23 cellular contexts compared by ENCODE assay signal in genomic region chr12:96081596-96081995, GRCh38. TPM values are rescaled to one million over a fixed set of nuclear protein-coding genes. Genes with fewer than 3 reads are reported as not detected.
A peak's percentile ranks its signal among the peaks of the same experiment; 100 is the strongest.
DNase-seq lines count a peak whose midpoint lies in the region; ATAC-seq, FAIRE-seq and TF ChIP-seq lines count a peak whose summit lies in the region.
"Had no signal": no experiment of that assay in that cellular context is flagged by ENCODE, and none has a peak within 500 bp of the region (broad histone marks: within the 10 kb centered on the region; RNA-seq: fewer than 3 reads in every experiment).

No MANE protein-coding gene starts in this region.

- no peaks in the 10 kb centered on the region for H3K36me3 Mint-ChIP-seq in astrocyte (ENCODE audit: low read depth, unreplicated experiment)
- H3K36me3 Mint-ChIP-seq in effector memory CD8-positive, alpha-beta T cell (ENCODE audit: insufficient read depth), result no peaks in the 10 kb centered on the region
- H3K36me3 Mint-ChIP-seq in endodermal cell (ENCODE audit: low read depth), result no peaks in the 10 kb centered on the region

- H3K36me3 ChIP-seq in astrocyte (ENCODE audit: insufficient read depth, low read length), result no peaks in the 10 kb centered on the region
- H3K36me3 ChIP-seq in K562 (ENCODE audit: control insufficient read depth, insufficient read depth, low read length), result no peaks in the 10 kb centered on the region
- H3K36me3 ChIP-seq in mesendoderm (ENCODE audit: control insufficient read depth, insufficient read depth, low read length), result no peaks in the 10 kb centered on the region
- no peaks in the 10 kb centered on the region for H3K36me3 ChIP-seq in osteoblast (ENCODE audit: insufficient read depth, low read length)
- H3K36me3 ChIP-seq in endodermal cell (ENCODE audit: control insufficient read depth, insufficient read depth, low read length), result no peaks in the 10 kb centered on the region
- H3K36me3 ChIP-seq: BE2C, BLaER1 had no signal

- no peak overlapping the region for H2BK15ac ChIP-seq in mesendoderm (replicated peaks; ENCODE audit: low read depth)

- H3K9ac ChIP-seq in astrocyte (ENCODE audit: low read length) (no peak overlapping the region), K562 (ENCODE audit: insufficient read depth in 1 of 2, low read depth in 2 of 2, low read length in 2 of 2) (no peak overlapping the region), mesendoderm (ENCODE audit: low read length) (no peak overlapping the region), endodermal cell (ENCODE audit: extremely low read depth, low read length, poor library complexity, severe bottlenecking) (no peak overlapping the region)
- H3K9ac ChIP-seq: BLaER1 had no signal

- H3K27me3 ChIP-seq in astrocyte (ENCODE audit: insufficient read depth, low read length) (no peaks in the 10 kb centered on the region), K562 (ENCODE audit: control insufficient read depth in 2 of 2, insufficient read depth in 2 of 2, low read length in 2 of 2) (peaks cover 0 to 9% of the 10 kb centered on the region in 2 experiments; a peak in 1 of 5 replicates), mesendoderm (ENCODE audit: insufficient read depth, low read length, poor library complexity) (no peaks in the 10 kb centered on the region), osteoblast (ENCODE audit: insufficient read depth, low read length) (peaks cover 5% of the 10 kb centered on the region), endodermal cell (ENCODE audit: control insufficient read depth, insufficient read depth, low read length, poor library complexity, severe bottlenecking) (no peaks in the 10 kb centered on the region)
- H3K27me3 ChIP-seq: BE2C, BLaER1 had no signal

- H3K4me1 ChIP-seq in astrocyte (ENCODE audit: insufficient read depth, low read length), result peaks cover 4% of the 10 kb centered on the region
- peaks cover 0 to 6% of the 10 kb centered on the region in 2 experiments; a peak in 2 of 5 replicates for H3K4me1 ChIP-seq in K562 (replicated peaks in 1 of 2; ENCODE audit: control insufficient read depth in 2 of 2, insufficient read depth in 2 of 2, low read length in 2 of 2)
- H3K4me1 ChIP-seq in mesendoderm (ENCODE audit: control insufficient read depth, low read depth, low read length), result no peaks in the 10 kb centered on the region
- H3K4me1 ChIP-seq in osteoblast (ENCODE audit: insufficient read depth, low read length), result no peaks in the 10 kb centered on the region
- H3K4me1 ChIP-seq in endodermal cell (ENCODE audit: control insufficient read depth, insufficient read depth, low read length), result no peaks in the 10 kb centered on the region
- H3K4me1 ChIP-seq: BE2C had no signal

- no peak overlapping the region for H3K56ac ChIP-seq in mesendoderm (ENCODE audit: low read length)

- H2BK120ac ChIP-seq in mesendoderm (ENCODE audit: low read depth, low read length), result no peak overlapping the region

- H3K27ac Mint-ChIP-seq in astrocyte (ENCODE audit: unreplicated experiment) (peak overlapping the region; percentile 18), endodermal cell (no peak overlapping the region)
- no peak overlapping the region for H3K27ac Mint-ChIP-seq in effector memory CD8-positive, alpha-beta T cell
- H3K27ac Mint-ChIP-seq: CD14-positive monocyte; CD4-positive, alpha-beta memory T cell; CD8-positive, alpha-beta memory T cell had no signal

- no peak overlapping the region for H4K5ac ChIP-seq in mesendoderm (ENCODE audit: low read length)

- H3K18ac ChIP-seq in mesendoderm (ENCODE audit: low read length), result no peak overlapping the region

- no peak overlapping the region for H2BK5ac ChIP-seq in mesendoderm (ENCODE audit: low read length)

- no peaks in the 10 kb centered on the region for H3K79me2 ChIP-seq in astrocyte (ENCODE audit: insufficient read depth, low read length)
- H3K79me2 ChIP-seq in K562 (ENCODE audit: control insufficient read depth, insufficient read depth, low read length), result no peaks in the 10 kb centered on the region
- no peaks in the 10 kb centered on the region for H3K79me2 ChIP-seq in mesendoderm (ENCODE audit: control insufficient read depth, insufficient read depth, low read length)
- no peaks in the 10 kb centered on the region for H3K79me2 ChIP-seq in osteoblast (ENCODE audit: insufficient read depth, low read length)

- H3K79me1 ChIP-seq in mesendoderm (ENCODE audit: low read length), result no peaks in the 10 kb centered on the region

- no peak for TF ChIP-seq POLR2A in K562 (conservative IDR thresholded peaks at IDR 0.05)

- no peak for ATAC-seq in K562
- ATAC-seq in effector memory CD8-positive, alpha-beta T cell (replicated peaks), result no peak
- ATAC-seq: GM12878 had no signal

- H3K23ac ChIP-seq in mesendoderm (ENCODE audit: low read length), result no peak overlapping the region

- POLR2A ChIA-PET in K562 (lab: Yijun Ruan, JAX), result no interaction called here

- H3K4me1 Mint-ChIP-seq in astrocyte (ENCODE audit: low read depth, unreplicated experiment), result peaks cover 13% of the 10 kb centered on the region
- H3K4me1 Mint-ChIP-seq in effector memory CD8-positive, alpha-beta T cell (ENCODE audit: low read depth in 2 of 2), result no peaks in the 10 kb centered on the region
- peaks cover 18% of the 10 kb centered on the region for H3K4me1 Mint-ChIP-seq in endodermal cell
- H3K4me1 Mint-ChIP-seq: CD8-positive, alpha-beta memory T cell had no signal

- H3K9me3 Mint-ChIP-seq in astrocyte (ENCODE audit: unreplicated experiment) (peaks cover 11% of the 10 kb centered on the region), endodermal cell (peaks cover 8% of the 10 kb centered on the region)
- H3K9me3 Mint-ChIP-seq in effector memory CD8-positive, alpha-beta T cell, result peaks cover 0 to 5% of the 10 kb centered on the region in 2 donors

- intact Hi-C loops in K562 (cut with micrococcal nuclease), result no loop called here

- CTCF ChIA-PET in K562 (lab: Yijun Ruan, JAX; ENCODE audit: low intra/inter-chr PET ratio), result no interaction called here

- TF ChIP-seq CTCF in astrocyte (IDR thresholded peaks at IDR 0.05; ENCODE audit: insufficient read depth, low read depth, low read length), result no peak
- TF ChIP-seq CTCF in K562 (IDR thresholded peaks at IDR 0.05 in 2 of 3, conservative IDR thresholded peaks at IDR 0.05 in 1 of 3; ENCODE audit: insufficient read depth in 2 of 3, low read depth in 1 of 3, low read length in 3 of 3), result no peak
- TF ChIP-seq CTCF in osteoblast (IDR thresholded peaks at IDR 0.05; ENCODE audit: extremely low read depth, low read depth, low read length), result no peak
- no peak for TF ChIP-seq CTCF in endodermal cell (conservative IDR thresholded peaks at IDR 0.05)

- H3K4ac ChIP-seq in mesendoderm (ENCODE audit: low read depth, low read length), result no peak overlapping the region

- in situ Hi-C loops in K562 (cut with MboI), result no loop called here
- in situ Hi-C loops in G401 (cut with HindIII; ENCODE audit: low sequenced_read_pairs), result no loop called here

- H3K4me3 Mint-ChIP-seq in astrocyte (ENCODE audit: unreplicated experiment), result no peak overlapping the region
- no peak overlapping the region for H3K4me3 Mint-ChIP-seq in effector memory CD8-positive, alpha-beta T cell
- no peak overlapping the region for H3K4me3 Mint-ChIP-seq in endodermal cell
- H3K4me3 Mint-ChIP-seq: CD14-positive monocyte; CD4-positive, alpha-beta memory T cell; CD4-positive, CD25-positive, alpha-beta regulatory T cell; CD8-positive, alpha-beta memory T cell had no signal

- H3K9me3 ChIP-seq in astrocyte (ENCODE audit: insufficient read depth, low read depth, low read length) (no peaks in the 10 kb centered on the region), K562 (replicated peaks; ENCODE audit: control insufficient read depth, insufficient read depth, low read depth, low read length) (no peaks in the 10 kb centered on the region), osteoblast (ENCODE audit: low read depth, low read length) (no peaks in the 10 kb centered on the region), endodermal cell (ENCODE audit: control insufficient read depth, low read length) (no peaks in the 10 kb centered on the region)
- H3K9me3 ChIP-seq: BE2C had no signal

- no peak overlapping the region for H2AK5ac ChIP-seq in mesendoderm (ENCODE audit: low read length)

- no peak overlapping the region for H3K27ac ChIP-seq in astrocyte (ENCODE audit: low read depth, low read length)
- H3K27ac ChIP-seq in K562 (ENCODE audit: extremely low read depth, low read depth, low read length), result no peak overlapping the region
- no peak overlapping the region for H3K27ac ChIP-seq in mesendoderm (ENCODE audit: low read depth, low read length)
- H3K27ac ChIP-seq in osteoblast (ENCODE audit: low read depth, low read length), result no peak overlapping the region
- H3K27ac ChIP-seq in endodermal cell (ENCODE audit: low read depth, low read length), result no peak overlapping the region
- H3K27ac ChIP-seq: BLaER1 had no signal

- no peaks in the 10 kb centered on the region for H3K27me3 Mint-ChIP-seq in astrocyte (ENCODE audit: low read depth, unreplicated experiment)
- H3K27me3 Mint-ChIP-seq in effector memory CD8-positive, alpha-beta T cell, result peaks cover 0 to 15% of the 10 kb centered on the region in 2 donors
- no peaks in the 10 kb centered on the region for H3K27me3 Mint-ChIP-seq in endodermal cell (ENCODE audit: insufficient read depth)
- H3K27me3 Mint-ChIP-seq: CD4-positive, alpha-beta memory T cell had no signal

- no peak overlapping the region for H3K4me2 ChIP-seq in astrocyte (ENCODE audit: low read length)
- H3K4me2 ChIP-seq in K562 (ENCODE audit: insufficient read depth, low read length), result no peak overlapping the region
- H3K4me2 ChIP-seq in mesendoderm (ENCODE audit: low read length), result no peak overlapping the region
- no peak overlapping the region for H3K4me2 ChIP-seq in osteoblast (ENCODE audit: insufficient read depth, low read length)
- H3K4me2 ChIP-seq: BLaER1 had no signal

- no peaks in the 10 kb centered on the region for H4K20me1 ChIP-seq in astrocyte (ENCODE audit: insufficient read depth, low read length)
- no peaks in the 10 kb centered on the region for H4K20me1 ChIP-seq in K562 (replicated peaks; ENCODE audit: control insufficient read depth, insufficient read depth, low read length)
- no peaks in the 10 kb centered on the region for H4K20me1 ChIP-seq in osteoblast (ENCODE audit: insufficient read depth, low read length)
- H4K20me1 ChIP-seq: BLaER1 had no signal

- BruUV-seq in K562 (replicated peaks; lab: Mats Ljungman, UMichigan), result no TSS peak

- no peaks in the 10 kb centered on the region for H3K9me1 ChIP-seq in K562 (ENCODE audit: control insufficient read depth, insufficient read depth, low read length)

- no peak for TF ChIP-seq RAD21 in K562 (CRISPR knock-in tag; conservative IDR thresholded peaks at IDR 0.05 in 1 of 2, IDR thresholded peaks at IDR 0.05 in 1 of 2)

- no peak for DNase-seq in astrocyte (ENCODE audit: low read depth)
- DNase-seq in K562 (ENCODE audit: extremely low read depth in 1 of 4, low spot score in 3 of 4), result no peak
- peak; percentile 50 for DNase-seq in mesendoderm
- DNase-seq in osteoblast (ENCODE audit: insufficient read length, low spot score, missing footprints), result peak; percentile 19
- no peak for DNase-seq in G401 (ENCODE audit: low spot score)
- no peak for DNase-seq in effector memory CD8-positive, alpha-beta T cell
- DNase-seq in endodermal cell, result no peak
- DNase-seq: 8988T; ACHN; BE2C; C1 segment of cervical spinal cord; CD4-positive, alpha-beta memory T cell; CD4-positive, CD25-positive, alpha-beta regulatory T cell; CD8-positive, alpha-beta memory T cell; COR-L47; DMS79 treated with DMSO at 0.1 percent for 48 hours; GDM1 had no signal

- no peak overlapping the region for H4K8ac ChIP-seq in mesendoderm (ENCODE audit: low read depth, low read length)

- no peak for TF ChIP-seq EP300 in K562 (IDR thresholded peaks at IDR 0.05; ENCODE audit: low read length)

- FAIRE-seq in astrocyte (lab: Jason Lieb, UNC), result no peak
- no peak for FAIRE-seq in K562 (lab: Jason Lieb, UNC)
- FAIRE-seq: A204.1, GM12878, GM12892, GM18507 had no signal

- H2AFZ ChIP-seq in astrocyte (ENCODE audit: low read depth, low read length) (no peak overlapping the region), K562 (ENCODE audit: low read depth, low read length) (no peak overlapping the region), osteoblast (ENCODE audit: low read length) (no peak overlapping the region)

- H3K4me3 ChIP-seq in astrocyte (ENCODE audit: insufficient read depth, low read depth, low read length) (no peak overlapping the region), K562 (no peak overlapping the region), mesendoderm (ENCODE audit: low read length) (no peak overlapping the region), osteoblast (ENCODE audit: insufficient read depth, low read length) (no peak overlapping the region), endodermal cell (ENCODE audit: low read length) (no peak overlapping the region)
- H3K4me3 ChIP-seq: BLaER1, GM12878 had no signal

- WGBS in K562 (ENCODE audit: insufficient coverage, low coverage, missing lambda C conversion rate), result 25% methylated on average over 3 of the region's 3 CpGs
- no CpG with 5 or more reads among the region's 3 CpGs for WGBS in mesendoderm (ENCODE audit: extremely low coverage, insufficient coverage, low lambda C conversion rate)
- 72 to 73% methylated on average over 3 of the region's 3 CpGs for WGBS in endodermal cell (ENCODE audit: insufficient coverage in 1 of 2, insufficient read length in 1 of 2), 2 experiments

RNA-seq across cellular contexts. Expression of gene LTA4H, which starts 46.2 kb away (rescaled TPM):
- total RNA-seq in astrocyte (63.7 and 67.6 TPM in 2 replicates), K562 (2014; rRNA removed) (25.2 and 27.8 TPM in 2 replicates), K562 (2014; rRNA removed; fragmentation: Illumina TruSeq; extraction: Trizol) (42.9 and 47.0 TPM in 2 replicates), K562 (2015; rRNA removed; fragmentation: Illumina TruSeq; extraction: Trizol) (39.2 and 40.5 TPM in 2 replicates), K562 (2021) (32.9 and 33.2 TPM in 2 replicates), osteoblast (73.8 and 83.4 TPM in 2 replicates), endodermal cell (100 to 1,000 TPM; 112 to 141 TPM)
- total RNA-seq in K562 (2011; cell fraction: chromatin; rRNA removed; ENCODE audit: low replicate concordance), result 12.4 and 32.0 TPM in 2 replicates
- 6.5 and 7.2 TPM in 2 replicates for total RNA-seq in K562 (2011; cell fraction: nucleolus; rRNA removed)
- total RNA-seq in K562 (2011; cell fraction: nucleoplasm; rRNA removed), result 15.5 and 30.9 TPM in 2 replicates
- polyA plus RNA-seq in K562 (2011; rRNA removed) (39.3 and 57.4 TPM in 2 replicates), K562 (2014; fragmentation: Illumina TruSeq; extraction: Trizol) (45.8 and 58.1 TPM in 2 replicates), K562 (2014; fragmentation: Nextera tagmentation; extraction: Ambion mirVana) (10 to 100 TPM; 37.6 to 46.8 TPM), K562 (2014; rRNA removed) (35.7 and 42.9 TPM in 2 replicates)
- polyA plus RNA-seq in K562 (2011; cell fraction: cytosol; rRNA removed), result 16.1 and 28.4 TPM in 2 replicates
- 21.6 and 26.4 TPM in 2 replicates for polyA plus RNA-seq in K562 (2011; cell fraction: nucleus; rRNA removed)
- 33.7 and 49.1 TPM in 2 replicates for polyA plus RNA-seq in K562 (2012)
- polyA minus RNA-seq in K562 (2011; rRNA and poly(A)+ RNA removed), result 38.7 and 44.6 TPM in 2 replicates
- 16.6 and 19.8 TPM in 2 replicates for polyA minus RNA-seq in K562 (2011; cell fraction: cytosol; rRNA and poly(A)+ RNA removed)
- 11.7 and 15.2 TPM in 2 replicates for polyA minus RNA-seq in K562 (2011; cell fraction: nucleus; rRNA and poly(A)+ RNA removed)
- 120 TPM for polyA plus RNA-seq in mesendoderm (2013, experiment 1 of 2)
- 121 TPM for polyA plus RNA-seq in mesendoderm (2013, experiment 2 of 2)
- total RNA-seq in G401 (2014; rRNA removed; shearing (Covaris generic)), result 121 and 165 TPM in 2 replicates
- polyA plus RNA-seq in endodermal cell (2013, experiment 1 of 2), result 132 TPM
- polyA plus RNA-seq in endodermal cell (2013, experiment 2 of 2), result 110 TPM

Comparison
In these comparisons a context has a peak if more than half of its experiments do, and no peak if none do; other contexts are left out.
1. DNase-seq: peak in mesendoderm (single experiment) and osteoblast (single experiment); none in astrocyte (single experiment), K562 (0 of 4), G401 (single experiment), effector memory CD8-positive, alpha-beta T cell (0 of 3) and endodermal cell (single experiment).